29 cellular contexts compared by ENCODE assay signal in the genomic region with DNA sequence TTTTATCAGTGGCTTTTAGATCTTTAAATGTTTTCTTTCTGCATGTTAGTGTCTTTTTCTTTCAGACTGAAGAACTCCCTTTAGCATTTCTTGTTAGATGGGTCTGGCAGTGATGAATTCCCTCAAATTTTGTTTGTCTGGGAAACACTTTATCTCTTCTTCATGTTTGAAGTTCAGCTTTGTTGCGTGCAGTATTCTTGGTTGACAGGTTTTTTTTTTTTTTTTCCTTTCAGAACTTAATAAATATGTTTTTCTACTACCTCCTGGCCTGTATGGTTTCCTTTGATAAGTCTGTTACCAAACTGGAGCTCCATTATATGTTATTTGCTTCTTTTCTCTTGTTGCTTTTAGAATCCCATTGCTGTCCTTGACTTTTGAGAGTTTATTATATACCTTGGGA.
DNase-seq lines count a peak whose midpoint lies in the region; ATAC-seq and TF ChIP-seq lines count a peak whose summit lies in the region.
"Had no signal": no experiment of that assay in that cellular context is flagged by ENCODE, and none has a peak within 500 bp of the region (broad histone marks: within the 10 kb centered on the region; RNA-seq: fewer than 3 reads in every experiment).

No MANE protein-coding gene starts in this region.

- H3K36me3 ChIP-seq in HEK293 (ENCODE audit: control insufficient read depth in 2 of 2, insufficient read depth in 1 of 2, low read length in 2 of 2) = no peaks in the 10 kb centered on the region
- H3K36me3 ChIP-seq: BE2C, BLaER1 had no signal

- ATAC-seq in GM19023 (IDR thresholded peaks at IDR 0.05; ENCODE audit: unreplicated experiment) = no peak
- no peak for ATAC-seq in GM19351 (IDR thresholded peaks at IDR 0.05; ENCODE audit: unreplicated experiment)
- ATAC-seq: A549; CD8-positive, alpha-beta T cell had no signal

- H3K4me1 ChIP-seq in HEK293 (ENCODE audit: control insufficient read depth, insufficient read depth, low read length) = no peaks in the 10 kb centered on the region
- H3K4me1 ChIP-seq: A549, BE2C, Caco-2 had no signal

- no peak for DNase-seq in HEK293T (ENCODE audit: extremely low spot score)
- DNase-seq: 8988T; ACHN; AML-193; BE2C; C1 segment of cervical spinal cord; Caco-2; Calu3; CD4-positive, alpha-beta memory T cell; CD4-positive, alpha-beta T cell; CD4-positive, CD25-positive, alpha-beta regulatory T cell; CD8-positive, alpha-beta memory T cell; CD8-positive, alpha-beta T cell; COR-L47; DMS 273 treated with DMSO at 0.1 percent for 48 hours; DMS153; DMS53; DMS79; DMS79 treated with DMSO at 0.1 percent for 48 hours; DND-41; EL had no signal

- no peak overlapping the region for H3K27ac ChIP-seq in HEK293 (ENCODE audit: extremely low read depth, low read depth, low read length)
- H3K27ac ChIP-seq: 22Rv1; A549; BLaER1; BLaER1 treated with 17β-estradiol and CSF1 and Interleukin-3, amounts not matched to agents 10 nM and 100 nM; C4-2B had no signal

- POLR2A ChIA-PET in HEK293 (lab: Yijun Ruan, JAX) (interaction anchor here (0.6 kb wide), 1 partner anchor 18 kb away, joined by 3 read pairs; no protein-coding TSS in a partner anchor), HEK293T (lab: Yijun Ruan, JAX) (no interaction called here)

- CTCF ChIA-PET in HEK293 (lab: Yijun Ruan, JAX) = interaction anchor here (0.7 kb wide), 1 partner anchor 106 kb away, joined by 3 read pairs; no protein-coding TSS in a partner anchor
- CTCF ChIA-PET in HEK293T (lab: Yijun Ruan, JAX) = no interaction called here

- TF ChIP-seq CTCF in HEK293 (tag by site-specific recombination; IDR thresholded peaks at IDR 0.05) = no peak

- H3K9me3 ChIP-seq in HEK293 (ENCODE audit: control insufficient read depth, insufficient read depth, low read depth, low read length) = no peaks in the 10 kb centered on the region
- H3K9me3 ChIP-seq: BE2C, Caco-2 had no signal

- no peak overlapping the region for H3K4me3 ChIP-seq in HEK293 (ENCODE audit: low read depth, low read length)
- H3K4me3 ChIP-seq: A549; BLaER1; BLaER1 treated with 17β-estradiol and CSF1 and Interleukin-3, amounts not matched to agents 10 nM and 100 nM had no signal

TF ChIP-seq in HEK293, 187 proteins besides CTCF, POLR2A, EP300 and RAD21:
- TF ChIP-seq, protein P1, sequence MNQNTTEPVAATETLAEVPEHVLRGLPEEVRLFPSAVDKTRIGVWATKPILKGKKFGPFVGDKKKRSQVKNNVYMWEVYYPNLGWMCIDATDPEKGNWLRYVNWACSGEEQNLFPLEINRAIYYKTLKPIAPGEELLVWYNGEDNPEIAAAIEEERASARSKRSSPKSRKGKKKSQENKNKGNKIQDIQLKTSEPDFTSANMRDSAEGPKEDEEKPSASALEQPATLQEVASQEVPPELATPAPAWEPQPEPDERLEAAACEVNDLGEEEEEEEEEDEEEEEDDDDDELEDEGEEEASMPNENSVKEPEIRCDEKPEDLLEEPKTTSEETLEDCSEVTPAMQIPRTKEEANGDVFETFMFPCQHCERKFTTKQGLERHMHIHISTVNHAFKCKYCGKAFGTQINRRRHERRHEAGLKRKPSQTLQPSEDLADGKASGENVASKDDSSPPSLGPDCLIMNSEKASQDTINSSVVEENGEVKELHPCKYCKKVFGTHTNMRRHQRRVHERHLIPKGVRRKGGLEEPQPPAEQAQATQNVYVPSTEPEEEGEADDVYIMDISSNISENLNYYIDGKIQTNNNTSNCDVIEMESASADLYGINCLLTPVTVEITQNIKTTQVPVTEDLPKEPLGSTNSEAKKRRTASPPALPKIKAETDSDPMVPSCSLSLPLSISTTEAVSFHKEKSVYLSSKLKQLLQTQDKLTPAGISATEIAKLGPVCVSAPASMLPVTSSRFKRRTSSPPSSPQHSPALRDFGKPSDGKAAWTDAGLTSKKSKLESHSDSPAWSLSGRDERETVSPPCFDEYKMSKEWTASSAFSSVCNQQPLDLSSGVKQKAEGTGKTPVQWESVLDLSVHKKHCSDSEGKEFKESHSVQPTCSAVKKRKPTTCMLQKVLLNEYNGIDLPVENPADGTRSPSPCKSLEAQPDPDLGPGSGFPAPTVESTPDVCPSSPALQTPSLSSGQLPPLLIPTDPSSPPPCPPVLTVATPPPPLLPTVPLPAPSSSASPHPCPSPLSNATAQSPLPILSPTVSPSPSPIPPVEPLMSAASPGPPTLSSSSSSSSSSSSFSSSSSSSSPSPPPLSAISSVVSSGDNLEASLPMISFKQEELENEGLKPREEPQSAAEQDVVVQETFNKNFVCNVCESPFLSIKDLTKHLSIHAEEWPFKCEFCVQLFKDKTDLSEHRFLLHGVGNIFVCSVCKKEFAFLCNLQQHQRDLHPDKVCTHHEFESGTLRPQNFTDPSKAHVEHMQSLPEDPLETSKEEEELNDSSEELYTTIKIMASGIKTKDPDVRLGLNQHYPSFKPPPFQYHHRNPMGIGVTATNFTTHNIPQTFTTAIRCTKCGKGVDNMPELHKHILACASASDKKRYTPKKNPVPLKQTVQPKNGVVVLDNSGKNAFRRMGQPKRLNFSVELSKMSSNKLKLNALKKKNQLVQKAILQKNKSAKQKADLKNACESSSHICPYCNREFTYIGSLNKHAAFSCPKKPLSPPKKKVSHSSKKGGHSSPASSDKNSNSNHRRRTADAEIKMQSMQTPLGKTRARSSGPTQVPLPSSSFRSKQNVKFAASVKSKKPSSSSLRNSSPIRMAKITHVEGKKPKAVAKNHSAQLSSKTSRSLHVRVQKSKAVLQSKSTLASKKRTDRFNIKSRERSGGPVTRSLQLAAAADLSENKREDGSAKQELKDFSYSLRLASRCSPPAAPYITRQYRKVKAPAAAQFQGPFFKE (tag by site-specific recombination; IDR thresholded peaks at IDR 0.05; ENCODE audit: borderline replicate concordance) = no peak
- peak; percentile 93 for TF ChIP-seq SETDB1 (IDR thresholded peaks at IDR 0.05; ENCODE audit: insufficient read length, low read length)
- 0 out of 2 replicates have a peak, but pooled peaks have one; percentile 44 for TF ChIP-seq ZNF677 (tag by site-specific recombination; IDR thresholded peaks at IDR 0.05)

TF ChIP-seq in HEK293T, 16 proteins besides CTCF, POLR2A, EP300 and RAD21:
- TF ChIP-seq TARDBP (IDR thresholded peaks at IDR 0.05) = no peak
- TF ChIP-seq ZNF384 (IDR thresholded peaks at IDR 0.05) = peak; percentile 9; the same call in 1 of the 2 replicates
